In the genomic region with DNA sequence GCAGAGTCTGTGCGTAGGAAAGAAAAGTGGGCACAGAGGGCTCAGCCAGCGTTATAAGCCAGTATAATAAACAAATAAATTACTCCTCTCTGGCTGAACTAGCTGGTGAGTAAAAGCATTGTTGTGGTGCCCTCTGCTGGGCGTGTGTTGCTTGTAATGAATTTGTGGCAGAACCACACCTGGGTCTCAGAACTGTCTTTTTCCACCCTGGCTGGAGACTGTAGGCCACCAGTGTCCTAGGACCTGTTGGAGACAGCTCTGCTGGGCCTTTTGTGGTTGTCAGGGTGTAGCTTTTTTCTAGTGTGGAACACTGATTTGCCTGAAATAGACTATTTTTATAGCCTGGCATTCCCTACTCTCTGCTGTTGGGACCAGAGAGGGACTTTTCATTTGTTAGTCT, we compare ENCODE assay signal across 8 cellular contexts.
A peak's percentile ranks its signal among the peaks of the same experiment; 100 is the strongest.
DNase-seq lines count a peak whose midpoint lies in the region; ATAC-seq, FAIRE-seq and TF ChIP-seq lines count a peak whose summit lies in the region.

No MANE protein-coding gene starts in this region.

- peak; percentile 72 for ATAC-seq in GM21723 (IDR thresholded peaks at IDR 0.05; ENCODE audit: unreplicated experiment)
- no peak for ATAC-seq in GM21786 (IDR thresholded peaks at IDR 0.05; ENCODE audit: unreplicated experiment)

- H3K36me3 ChIP-seq in bronchial epithelial cell (ENCODE audit: control insufficient read depth, insufficient read depth, low read length) (no peaks in the 10 kb centered on the region), kidney (ENCODE audit: control insufficient read depth in 1 of 2, insufficient read depth in 2 of 2, low read length in 2 of 2) (no peaks in the 10 kb centered on the region)

- FAIRE-seq in bronchial epithelial cell (lab: Jason Lieb, UNC) (no peak), kidney (lab: Jason Lieb, UNC) (no peak)

- intact Hi-C loops in kidney (cut with DNase I): loop anchor here (10.0 kb wide), 1 partner anchor 474 kb away; no protein-coding TSS in a partner anchor

- H3K4me1 ChIP-seq in kidney (ENCODE audit: control insufficient read depth in 1 of 2, insufficient read depth in 1 of 2, low read depth in 1 of 2, low read length in 2 of 2): peaks cover 0 to 2% of the 10 kb centered on the region in 2 donors

- H3K27ac ChIP-seq in VCaP: peak overlapping the region; percentile 33; the same call in 1 of the 2 replicates
- no peak overlapping the region for H3K27ac ChIP-seq in kidney (ENCODE audit: low read depth in 2 of 2, low read length in 2 of 2)

- DNase-seq in COLO829 (ENCODE audit: low spot score): peak; percentile 81
- peak; percentile 25 for DNase-seq in NCI-H146 treated with DMSO at 0.1 percent for 48 hours (lab: John Stamatoyannopoulos, UW; ENCODE audit: unreplicated experiment)
- DNase-seq in bronchial epithelial cell (ENCODE audit: low read depth): peak; percentile 62
- no peak for DNase-seq in kidney
- DNase-seq in stimulated activated CD4-positive, alpha-beta T cell treated with anti-CD3 and anti-CD28 coated beads, Interleukin-2, amount 100 ng/mL, for 4 hours (ENCODE audit: low read depth): peak; percentile 20

- H3K9ac ChIP-seq in kidney (ENCODE audit: low read length in 2 of 2): no peak overlapping the region

- no peaks in the 10 kb centered on the region for H3K27me3 ChIP-seq in bronchial epithelial cell (ENCODE audit: control insufficient read depth, insufficient read depth, low read length)

- H3K9me3 ChIP-seq in kidney (ENCODE audit: control insufficient read depth in 1 of 2, low read length in 2 of 2): no peaks in the 10 kb centered on the region

- H3K4me3 ChIP-seq in bronchial epithelial cell (ENCODE audit: low read depth, low read length) (no peak overlapping the region), kidney (ENCODE audit: low read length in 2 of 2) (no peak overlapping the region)

- TF ChIP-seq CTCF in VCaP (conservative IDR thresholded peaks at IDR 0.05) (peak; percentile 84), bronchial epithelial cell (IDR thresholded peaks at IDR 0.05; ENCODE audit: insufficient read depth, low read length, severe bottlenecking) (peak; percentile 75), kidney (IDR thresholded peaks at IDR 0.05; ENCODE audit: borderline replicate concordance, extremely low read depth, insufficient read depth) (peak; percentile 76)
